In the genomic region with DNA sequence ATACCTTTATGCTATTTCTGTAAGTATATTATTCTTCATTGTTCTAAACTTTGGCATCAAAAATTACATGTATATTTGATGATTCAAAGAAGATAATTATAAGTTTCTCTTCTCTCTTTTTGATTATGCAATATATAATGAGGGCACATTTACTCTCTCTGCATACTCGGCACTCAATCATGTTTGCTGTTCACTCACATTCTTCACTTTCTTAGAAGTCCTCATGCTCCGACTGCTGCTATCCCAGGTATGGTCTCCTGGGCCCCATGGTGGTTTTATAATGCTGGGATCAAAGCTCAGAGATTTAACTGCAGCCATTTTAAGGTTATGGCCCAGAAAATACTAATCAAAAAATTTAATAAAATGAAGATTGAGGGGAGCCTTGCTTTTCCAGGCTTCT, we compare ENCODE assay signal across 16 cellular contexts.
"Had no signal": no experiment of that assay in that cellular context is flagged by ENCODE, and none has a peak within 500 bp of the region (broad histone marks: within the 10 kb centered on the region; RNA-seq: fewer than 3 reads in every experiment).

No MANE protein-coding gene starts in this region.

- H3K9me3 Mint-ChIP-seq: T-helper 2 cell treated with Interferon-gamma antibody and Interleukin-4, amounts not matched to agents 5 μg/mL and 100 μg/mL, for 36 hours had no signal

- H3K27me3 ChIP-seq: body of pancreas, transverse colon had no signal

- H3K36me3 ChIP-seq: transverse colon had no signal

- H3K4me3 ChIP-seq: body of pancreas, transverse colon had no signal

- H3K27ac ChIP-seq: body of pancreas, transverse colon had no signal

- H3K4me1 ChIP-seq: body of pancreas, transverse colon had no signal

- H3K4me1 Mint-ChIP-seq: central memory CD8-positive, alpha-beta T cell; natural killer cell; stimulated activated effector memory CD8-positive, alpha-beta T cell treated with anti-CD3 and anti-CD28 coated beads, Interleukin-12 subunit alpha, Interleukin-12 subunit beta, amount 100 ng/mL, for 72 hours had no signal

- H3K27ac Mint-ChIP-seq: natural killer cell; progenitor cell of endocrine pancreas; stimulated activated effector memory CD8-positive, alpha-beta T cell treated with anti-CD3 and anti-CD28 coated beads, Interleukin-12 subunit alpha, Interleukin-12 subunit beta, amount 100 ng/mL, for 72 hours; T-helper 2 cell treated with Interferon-gamma antibody and Interleukin-4, amounts not matched to agents 5 μg/mL and 100 μg/mL, for 36 hours had no signal

- H3K4me3 Mint-ChIP-seq: central memory CD8-positive, alpha-beta T cell; natural killer cell; stimulated activated effector memory CD8-positive, alpha-beta T cell treated with anti-CD3 and anti-CD28 coated beads, Interleukin-12 subunit alpha, Interleukin-12 subunit beta, amount 100 ng/mL, for 72 hours; T-helper 2 cell treated with Interferon-gamma antibody and Interleukin-4, amounts not matched to agents 5 μg/mL and 100 μg/mL, for 36 hours had no signal

- H3K27me3 Mint-ChIP-seq: central memory CD8-positive, alpha-beta T cell; progenitor cell of endocrine pancreas had no signal

- H3K9me3 ChIP-seq: body of pancreas, transverse colon had no signal

- H3K36me3 Mint-ChIP-seq: natural killer cell; stimulated activated effector memory CD8-positive, alpha-beta T cell treated with anti-CD3 and anti-CD28 coated beads, Interleukin-12 subunit alpha, Interleukin-12 subunit beta, amount 100 ng/mL, for 72 hours had no signal

- DNase-seq: activated CD4-positive, alpha-beta T cell treated with anti-CD3 and anti-CD28 coated beads for 1 hour; activated CD4-positive, alpha-beta T cell treated with anti-CD3 and anti-CD28 coated beads, Interleukin-2, amount 50 U/mL, for 48 hours; activated naive CD4-positive, alpha-beta T cell treated with Interleukin-2 at 50 U/mL for 16 hours; body of pancreas; cortex of kidney; effector CD8-positive, alpha-beta T cell; hypothalamus; left cardiac atrium; natural killer cell; right cardiac atrium; SW 1271; transverse colon had no signal
